Comparison of ENCODE assay signal across 8 cellular contexts in the genomic region with DNA sequence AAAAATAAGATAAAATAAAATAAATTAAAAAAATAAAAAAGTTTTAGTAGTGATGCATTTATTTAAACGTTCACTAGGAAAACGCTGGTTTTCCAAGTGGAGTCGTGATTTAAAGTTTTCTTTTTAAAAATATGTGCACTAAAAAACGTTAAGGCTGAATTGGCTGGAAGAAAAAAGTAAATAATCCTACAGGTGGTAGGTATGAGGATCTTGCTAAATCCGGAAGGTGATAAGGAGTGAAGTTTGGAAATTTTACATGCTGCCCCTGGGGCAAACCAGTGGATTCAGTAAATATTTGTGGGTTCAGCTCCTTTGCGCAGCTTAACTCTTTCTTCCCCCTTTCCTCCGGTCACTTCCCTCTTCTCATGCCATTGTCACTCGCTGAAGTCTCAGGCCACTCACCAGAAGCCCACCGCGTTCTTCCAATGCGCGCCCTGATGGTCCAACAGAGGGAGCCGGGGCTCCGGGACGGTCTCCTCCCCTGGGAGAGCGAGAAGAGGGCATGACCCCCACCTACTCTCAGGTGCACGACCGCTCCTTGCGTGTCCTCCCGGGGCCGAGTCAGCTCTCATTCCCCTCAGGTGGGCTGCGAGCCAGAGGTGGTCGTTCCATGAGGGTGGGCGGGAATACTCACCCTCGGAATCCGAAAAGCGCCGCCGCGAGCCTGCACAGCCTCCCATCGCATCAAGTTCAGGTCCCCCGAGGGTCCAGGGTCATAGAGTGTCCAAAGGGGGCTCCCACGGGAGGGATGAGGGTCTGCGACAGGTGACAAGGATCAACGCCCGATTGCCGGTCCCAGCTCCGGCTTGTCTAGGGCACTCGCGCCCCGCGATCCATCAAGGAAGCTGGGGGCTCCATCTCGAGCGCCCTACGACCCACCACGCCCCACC. TPM values are rescaled to one million over a fixed set of nuclear protein-coding genes. Genes with fewer than 3 reads are reported as not detected.
DNase-seq lines count a peak whose midpoint lies in the region; ATAC-seq and TF ChIP-seq lines count a peak whose summit lies in the region.

No MANE protein-coding gene starts in this region.

- peak overlapping the region; percentile 100 for H3K27ac Mint-ChIP-seq in activated CD4-positive, alpha-beta T cell treated with anti-CD3 and anti-CD28 coated beads for 36 hours

- H3K4me1 Mint-ChIP-seq in activated CD4-positive, alpha-beta T cell treated with anti-CD3 and anti-CD28 coated beads for 36 hours, result peaks cover 59% of the 10 kb centered on the region

- H3K4me3 ChIP-seq in SJSA1, result peak overlapping the region; percentile 67
- H3K4me3 ChIP-seq in thoracic aorta, result peak overlapping the region; percentile 90

- H3K9me3 ChIP-seq in SJSA1 (replicated peaks) (no peaks in the 10 kb centered on the region; the same call in 1 of the 2 replicates), thoracic aorta (no peaks in the 10 kb centered on the region)

- intact Hi-C loops in activated CD4-positive, alpha-beta T cell treated with anti-CD3 and anti-CD28 coated beads for 36 hours (cut with DNase I, micrococcal nuclease), result loop anchor here in 1 of 2 experiments (1.0 to 5.0 kb wide), 6 partner anchors 58 to 1981 kb away; a partner anchor contains a TSS

- peak overlapping the region; percentile 94 for H3K4me3 Mint-ChIP-seq in activated CD4-positive, alpha-beta T cell treated with anti-CD3 and anti-CD28 coated beads for 36 hours

- H3K36me3 ChIP-seq in SJSA1, result peaks cover 3% of the 10 kb centered on the region
- peaks cover 23% of the 10 kb centered on the region for H3K36me3 ChIP-seq in thoracic aorta

- H3K27me3 ChIP-seq in SJSA1 (replicated peaks), result no peaks in the 10 kb centered on the region
- no peaks in the 10 kb centered on the region for H3K27me3 ChIP-seq in thoracic aorta (replicated peaks; ENCODE audit: insufficient read depth)

- CTCF ChIA-PET in activated CD4-positive, alpha-beta T cell treated with anti-CD3 and anti-CD28 coated beads for 36 hours (lab: Charles Lee), result interaction anchor here (0.6 to 0.7 kb wide), 2 partner anchors 10 to 1279 kb away, joined by 3 read pairs; no protein-coding TSS in a partner anchor

- no peak for ATAC-seq in activated CD4-positive, alpha-beta T cell treated with anti-CD3 and anti-CD28 coated beads for 36 hours
- ATAC-seq in HG03196 (IDR thresholded peaks at IDR 0.05; ENCODE audit: unreplicated experiment), result peak; percentile 12
- ATAC-seq in thoracic aorta (ENCODE audit: insufficient number of reproducible peaks, low FRiP score, low read depth), result no peak
- no peak for ATAC-seq in HG03139 (IDR thresholded peaks at IDR 0.05; ENCODE audit: unreplicated experiment)

- H3K27ac ChIP-seq in SJSA1 (no peak overlapping the region), thoracic aorta (peak overlapping the region; percentile 93 to 96)

- peaks cover 21% of the 10 kb centered on the region for H3K36me3 Mint-ChIP-seq in activated CD4-positive, alpha-beta T cell treated with anti-CD3 and anti-CD28 coated beads for 36 hours (ENCODE audit: low read depth)

- POLR2A ChIA-PET in activated CD4-positive, alpha-beta T cell treated with anti-CD3 and anti-CD28 coated beads for 36 hours (lab: Charles Lee), result interaction anchor here (0.6 to 0.9 kb wide), 2 partner anchors 45 to 199 kb away, joined by 3 to 4 read pairs; no protein-coding TSS in a partner anchor

- no peaks in the 10 kb centered on the region for H3K27me3 Mint-ChIP-seq in activated CD4-positive, alpha-beta T cell treated with anti-CD3 and anti-CD28 coated beads for 36 hours

- peak; percentile 37 for DNase-seq in activated CD4-positive, alpha-beta T cell treated with anti-CD3 and anti-CD28 coated beads for 36 hours
- DNase-seq in activated CD4-positive, alpha-beta T cell treated with anti-CD3 and anti-CD28 coated beads, Interleukin-2, amount 50 U/mL, for 4 hours, result no peak
- peak in 1 of 2 experiments; percentile 18 for DNase-seq in SJSA1 (ENCODE audit: low read depth in 1 of 2, low spot score in 2 of 2)
- peak; percentile 35 for DNase-seq in dermis blood vessel endothelial cell
- peak; percentile 34 to 36 for DNase-seq in lung microvascular endothelial cell (ENCODE audit: low read depth in 2 of 2)
- no peak for DNase-seq in thoracic aorta (ENCODE audit: low spot score)

- no peaks in the 10 kb centered on the region for H3K9me3 Mint-ChIP-seq in activated CD4-positive, alpha-beta T cell treated with anti-CD3 and anti-CD28 coated beads for 36 hours (ENCODE audit: low read depth)

- H3K4me1 ChIP-seq in SJSA1 (replicated peaks), result peaks cover 14% of the 10 kb centered on the region; the same call in 1 of the 2 replicates
- peaks cover 7 to 14% of the 10 kb centered on the region in 2 donors for H3K4me1 ChIP-seq in thoracic aorta (ENCODE audit: control insufficient read depth in 1 of 2, low read depth in 2 of 2)

- TF ChIP-seq CTCF in thoracic aorta (IDR thresholded peaks at IDR 0.05), result no peak

RNA-seq across cellular contexts. Expression of a gene that starts 0.5 kb away (rescaled TPM):
- total RNA-seq in activated CD4-positive, alpha-beta T cell treated with anti-CD3 and anti-CD28 coated beads for 36 hours, result 10 to 100 TPM; 19.0 to 24.6 TPM
- 4.7 and 6.9 TPM in 2 replicates for total RNA-seq in SJSA1 (2014; rRNA removed; shearing (Covaris generic))
- 20.1 and 29.2 TPM in 2 replicates for total RNA-seq in dermis blood vessel endothelial cell
- total RNA-seq in lung microvascular endothelial cell, result 12.9 and 21.2 TPM in 2 replicates
- total RNA-seq in thoracic aorta, result 10 to 100 TPM; 16.9 to 25.2 TPM

RNA-seq across cellular contexts. Expression of a gene that starts 3.1 kb away (rescaled TPM):
- 1 to 10 TPM; 1.8 to 2.4 TPM for total RNA-seq in activated CD4-positive, alpha-beta T cell treated with anti-CD3 and anti-CD28 coated beads for 36 hours
- total RNA-seq in SJSA1 (2014; rRNA removed; shearing (Covaris generic)), result not detected in 2 replicates
- total RNA-seq in dermis blood vessel endothelial cell, result under 0.01 and 0.05 TPM in 2 replicates
- not detected in 2 replicates for total RNA-seq in lung microvascular endothelial cell
- total RNA-seq in thoracic aorta, result 1 to 10 TPM; 1.1 to 3.4 TPM

RNA-seq across cellular contexts. Expression of a gene that starts 15.3 kb away (rescaled TPM):
- not detected for total RNA-seq in activated CD4-positive, alpha-beta T cell treated with anti-CD3 and anti-CD28 coated beads for 36 hours
- total RNA-seq in SJSA1 (2014; rRNA removed; shearing (Covaris generic)), result not detected in 2 replicates
- total RNA-seq in dermis blood vessel endothelial cell, result not detected in 2 replicates
- total RNA-seq in lung microvascular endothelial cell, result not detected in 2 replicates
- total RNA-seq in thoracic aorta, result 1 to 10 TPM in 1 of 2 donors, under 1 TPM in 1; 0.68 to 2.5 TPM

RNA-seq across cellular contexts. Expression of a gene that starts 19.2 kb away (rescaled TPM):
- under 1 TPM in 1 of 2 experiments, not detected in 1; 0.42 TPM for total RNA-seq in activated CD4-positive, alpha-beta T cell treated with anti-CD3 and anti-CD28 coated beads for 36 hours
- not detected in 2 replicates for total RNA-seq in SJSA1 (2014; rRNA removed; shearing (Covaris generic))
- not detected in 2 replicates for total RNA-seq in dermis blood vessel endothelial cell
- not detected in 2 replicates for total RNA-seq in lung microvascular endothelial cell
- not detected for total RNA-seq in thoracic aorta

RNA-seq across cellular contexts. Expression of a gene that starts 47.4 kb away (rescaled TPM):
- not detected for total RNA-seq in activated CD4-positive, alpha-beta T cell treated with anti-CD3 and anti-CD28 coated beads for 36 hours
- 0.16 and 0.92 TPM in 2 replicates for total RNA-seq in SJSA1 (2014; rRNA removed; shearing (Covaris generic))
- total RNA-seq in dermis blood vessel endothelial cell, result 3.8 and 4.9 TPM in 2 replicates
- 0.44 and 11.9 TPM in 2 replicates for total RNA-seq in lung microvascular endothelial cell
- 10 to 100 TPM; 17.7 to 53.5 TPM for total RNA-seq in thoracic aorta

Comparison
In these comparisons a context has a peak if more than half of its experiments do, and no peak if none do; other contexts are left out.
1. DNase-seq: peak in activated CD4-positive, alpha-beta T cell treated with anti-CD3 and anti-CD28 coated beads for 36 hours (single experiment), dermis blood vessel endothelial cell (single experiment) and lung microvascular endothelial cell (2 of 2); none in activated CD4-positive, alpha-beta T cell treated with anti-CD3 and anti-CD28 coated beads, Interleukin-2, amount 50 U/mL, for 4 hours (0 of 2) and thoracic aorta (single experiment).